8 cellular contexts compared by ENCODE assay signal in genomic region chr4:4430492-4431195, GRCh38. TPM values are rescaled to one million over a fixed set of nuclear protein-coding genes. Genes with fewer than 3 reads are reported as not detected.
DNase-seq lines count a peak whose midpoint lies in the region; ATAC-seq and TF ChIP-seq lines count a peak whose summit lies in the region.

No MANE protein-coding gene starts in this region.

- peaks cover 29% of the 10 kb centered on the region for H3K36me3 ChIP-seq in CD4-positive, CD25-positive, alpha-beta regulatory T cell (ENCODE audit: control insufficient read depth, insufficient read depth, low read length)
- peaks cover 2% of the 10 kb centered on the region; the same call in 1 of the 2 replicates for H3K36me3 ChIP-seq in SJCRH30
- H3K36me3 ChIP-seq in adrenal gland (replicated peaks in 1 of 2) = peaks cover 0 to 18% of the 10 kb centered on the region in 2 donors
- no peaks in the 10 kb centered on the region for H3K36me3 ChIP-seq in iPS DF 6.9 (ENCODE audit: control insufficient read depth, insufficient read depth, low read length)

- peak; percentile 36 to 55 (median 46) for TF ChIP-seq CTCF in adrenal gland (IDR thresholded peaks at IDR 0.05)

- H3K27ac ChIP-seq in CD4-positive, CD25-positive, alpha-beta regulatory T cell (ENCODE audit: insufficient read depth, low read length, poor library complexity, severe bottlenecking) = no peak overlapping the region
- H3K27ac ChIP-seq in SJCRH30 (no peak overlapping the region), adrenal gland (no peak overlapping the region), iPS DF 6.9 (ENCODE audit: low read length) (no peak overlapping the region)

- no peak overlapping the region for H3K4me3 Mint-ChIP-seq in CD4-positive, CD25-positive, alpha-beta regulatory T cell

- ATAC-seq in CD4-positive, CD25-positive, alpha-beta regulatory T cell (ENCODE audit: low read depth in 2 of 2) = peak in 1 of 2 donors; percentile 74
- ATAC-seq in GM19035 (IDR thresholded peaks at IDR 0.05; ENCODE audit: unreplicated experiment) (peak; percentile 68), HG02970 (IDR thresholded peaks at IDR 0.05; ENCODE audit: low FRiP score, unreplicated experiment) (no peak)

- no peak overlapping the region for H3K4me3 ChIP-seq in CD4-positive, CD25-positive, alpha-beta regulatory T cell (ENCODE audit: low read depth, low read length)
- H3K4me3 ChIP-seq in SJCRH30 = no peak overlapping the region
- no peak overlapping the region for H3K4me3 ChIP-seq in adrenal gland
- H3K4me3 ChIP-seq in iPS DF 6.9 (ENCODE audit: low read length) = no peak overlapping the region

- peaks cover 0 to 6% (median 1%) of the 10 kb centered on the region in 4 donors for H3K4me1 Mint-ChIP-seq in CD4-positive, CD25-positive, alpha-beta regulatory T cell

- 72 to 76% (median 75%) methylated on average over 7 of the region's 7 CpGs for WGBS in adrenal gland, 4 donors
- no CpG with 5 or more reads among the region's 7 CpGs for WGBS in iPS DF 6.9 (ENCODE audit: insufficient coverage, insufficient read length)

- no peaks in the 10 kb centered on the region for H3K27me3 ChIP-seq in CD4-positive, CD25-positive, alpha-beta regulatory T cell (ENCODE audit: control insufficient read depth, insufficient read depth, low read length)
- no peaks in the 10 kb centered on the region for H3K27me3 ChIP-seq in SJCRH30
- H3K27me3 ChIP-seq in adrenal gland = no peaks in the 10 kb centered on the region
- H3K27me3 ChIP-seq in iPS DF 6.9 (ENCODE audit: control insufficient read depth, insufficient read depth, low read length) = no peaks in the 10 kb centered on the region

- no peaks in the 10 kb centered on the region for H3K4me1 ChIP-seq in CD4-positive, CD25-positive, alpha-beta regulatory T cell (ENCODE audit: control insufficient read depth, insufficient read depth, low read length, poor library complexity, severe bottlenecking)
- H3K4me1 ChIP-seq in SJCRH30 (0 out of 2 replicates have a peak, but pooled peaks cover 3% of the 10 kb centered on the region), adrenal gland (replicated peaks in 1 of 2) (peaks cover 12 to 17% of the 10 kb centered on the region in 2 donors), iPS DF 6.9 (ENCODE audit: control insufficient read depth, insufficient read depth, low read length) (peaks cover 14% of the 10 kb centered on the region)

- H3K9me3 Mint-ChIP-seq in CD4-positive, CD25-positive, alpha-beta regulatory T cell = no peaks in the 10 kb centered on the region

- peak in 2 of 3 donors; percentile 5 to 64 for DNase-seq in CD4-positive, CD25-positive, alpha-beta regulatory T cell
- DNase-seq in HS-5 (ENCODE audit: low read depth) (peak; percentile 90), SJCRH30 (peak; percentile 66 to 70), adrenal gland (peak in 3 of 7 donors; percentile 33 to 49 (median 44)), iPS DF 6.9 (ENCODE audit: low read depth, low spot score) (peak; percentile 48)
- DNase-seq in stimulated activated CD4-positive, alpha-beta T cell treated with anti-CD3 and anti-CD28 coated beads, Interleukin-4, amount 100 ng/mL, for 48 hours (ENCODE audit: low read depth in 2 of 2) = peak; percentile 34 to 40

- peaks cover 22% of the 10 kb centered on the region for H3K36me3 Mint-ChIP-seq in CD4-positive, CD25-positive, alpha-beta regulatory T cell

- H3K27ac Mint-ChIP-seq in CD4-positive, CD25-positive, alpha-beta regulatory T cell = peak overlapping the region in 2 of 3 donors; percentile 25 to 52

- intact Hi-C loops in adrenal gland (cut with DNase I) = no loop called here

- TF ChIP-seq POLR2A in adrenal gland (IDR thresholded peaks at IDR 0.05) = no peak

- H3K9me3 ChIP-seq in CD4-positive, CD25-positive, alpha-beta regulatory T cell (ENCODE audit: control insufficient read depth in 2 of 2, low read length in 2 of 2) = no peaks in the 10 kb centered on the region
- no peaks in the 10 kb centered on the region for H3K9me3 ChIP-seq in SJCRH30 (replicated peaks)
- no peaks in the 10 kb centered on the region for H3K9me3 ChIP-seq in adrenal gland (replicated peaks in 1 of 3)
- no peaks in the 10 kb centered on the region for H3K9me3 ChIP-seq in iPS DF 6.9 (ENCODE audit: control insufficient read depth, insufficient read depth, low read length)

- no peaks in the 10 kb centered on the region for H3K27me3 Mint-ChIP-seq in CD4-positive, CD25-positive, alpha-beta regulatory T cell

RNA-seq across cellular contexts. Expression of gene NSG1, which starts 43.7 kb away (rescaled TPM):
- total RNA-seq in CD4-positive, CD25-positive, alpha-beta regulatory T cell = 0.62 TPM
- 1 to 10 TPM; 1.5 to 4.6 (median 2.9) TPM for polyA plus RNA-seq in CD4-positive, CD25-positive, alpha-beta regulatory T cell
- not detected in 2 replicates for total RNA-seq in SJCRH30 (2014; rRNA removed; shearing (Covaris generic))
- total RNA-seq in adrenal gland = 10 to 100 TPM in 4 of 8 donors, 1 to 10 TPM in 4; 1.4 to 42.7 (median 9.9) TPM
- 10 to 100 TPM in 2 of 3 donors, 1 to 10 TPM in 1; 6.7 to 39.0 (median 13.2) TPM for polyA plus RNA-seq in adrenal gland
